ENCODE assay signal across 24 cellular contexts in genomic region chr4:98081961-98082360, GRCh38.
"Had no signal": no experiment of that assay in that cellular context is flagged by ENCODE, and none has a peak within 500 bp of the region (broad histone marks: within the 10 kb centered on the region; RNA-seq: fewer than 3 reads in every experiment).

No MANE protein-coding gene starts in this region.

- H3K27ac Mint-ChIP-seq: naive thymus-derived CD8-positive, alpha-beta T cell; natural killer cell treated with Interleukin-12 subunit alpha and Interleukin-12 subunit beta and Interleukin-15 and Interleukin-18, amount 100 ng/mL, for 72 hours; nephron progenitor cell; progenitor cell of endocrine pancreas; stimulated activated effector memory CD8-positive, alpha-beta T cell treated with anti-CD3 and anti-CD28 coated beads, Interleukin-12 subunit alpha, Interleukin-12 subunit beta, amount 100 ng/mL, for 72 hours; stimulated activated naive B cell treated with anti-CD40 and anti-IgM and Interleukin-4, amounts not matched to agents 10 μg/mL and 1 μg/mL and 100 μg/mL, for 72 hours; stimulated activated naive CD8-positive, alpha-beta T cell treated with anti-CD3 and anti-CD28 coated beads, Interleukin-15, Interleukin-2, amounts not matched to agents 100 ng/mL and 50 ng/mL, for 24 hours had no signal

- H3K36me3 Mint-ChIP-seq: naive thymus-derived CD8-positive, alpha-beta T cell; natural killer cell treated with Interleukin-12 subunit alpha and Interleukin-12 subunit beta and Interleukin-15 and Interleukin-18, amount 100 ng/mL, for 72 hours; stimulated activated effector memory CD8-positive, alpha-beta T cell treated with anti-CD3 and anti-CD28 coated beads, Interleukin-12 subunit alpha, Interleukin-12 subunit beta, amount 100 ng/mL, for 72 hours; stimulated activated naive B cell treated with anti-CD40 and anti-IgM and Interleukin-4, amounts not matched to agents 10 μg/mL and 1 μg/mL and 100 μg/mL, for 72 hours had no signal

- DNase-seq: naive thymus-derived CD8-positive, alpha-beta T cell; nephron progenitor cell; nucleus accumbens; ovary; posterior cingulate gyrus; psoas muscle; right cardiac atrium; right lobe of liver; small intestine; stimulated activated CD4-positive, alpha-beta T cell treated with anti-CD3 and anti-CD28 coated beads, Interleukin-15, amount 100 ng/mL, for 24 hours; stimulated activated CD4-positive, alpha-beta T cell treated with anti-CD3 and anti-CD28 coated beads, Interleukin-2, amount 100 ng/mL, for 24 hours; stimulated activated CD4-positive, alpha-beta T cell treated with anti-CD3 and anti-CD28 coated beads, Interleukin-2, amount 100 ng/mL, for 48 hours; stimulated activated CD4-positive, alpha-beta T cell treated with anti-CD3 and anti-CD28 coated beads, Interleukin-4, amount 100 ng/mL, for 24 hours; stimulated activated naive B cell treated with anti-CD40 and anti-IgM and Interleukin-4, amounts not matched to agents 10 μg/mL and 1 μg/mL and 100 μg/mL, for 72 hours; stimulated activated naive CD4-positive, alpha-beta T cell treated with Interleukin-2 at 50 U/mL for 16 hours; stomach; thyroid gland; trophoblast cell; upper lobe of left lung had no signal

- H3K4me1 Mint-ChIP-seq: naive thymus-derived CD8-positive, alpha-beta T cell; nephron progenitor cell; neural crest cell; stimulated activated effector memory CD8-positive, alpha-beta T cell treated with anti-CD3 and anti-CD28 coated beads, Interleukin-12 subunit alpha, Interleukin-12 subunit beta, amount 100 ng/mL, for 72 hours; stimulated activated naive B cell treated with anti-CD40 and anti-IgM and Interleukin-4, amounts not matched to agents 10 μg/mL and 1 μg/mL and 100 μg/mL, for 72 hours had no signal

- H3K9me3 Mint-ChIP-seq: nephron progenitor cell; stimulated activated effector memory CD8-positive, alpha-beta T cell treated with anti-CD3 and anti-CD28 coated beads, Interleukin-12 subunit alpha, Interleukin-12 subunit beta, amount 100 ng/mL, for 72 hours; stimulated activated naive CD8-positive, alpha-beta T cell treated with anti-CD3 and anti-CD28 coated beads, Interleukin-15, Interleukin-2, amounts not matched to agents 100 ng/mL and 50 ng/mL, for 24 hours had no signal

- ATAC-seq: naive thymus-derived CD8-positive, alpha-beta T cell; natural killer cell treated with Interleukin-12 subunit alpha and Interleukin-12 subunit beta and Interleukin-15 and Interleukin-18, amount 100 ng/mL, for 72 hours; psoas muscle; right cardiac atrium; right lobe of liver; stimulated activated effector memory CD8-positive, alpha-beta T cell treated with anti-CD3 and anti-CD28 coated beads, Interleukin-12 subunit alpha, Interleukin-12 subunit beta, amount 100 ng/mL, for 72 hours; stimulated activated naive B cell treated with anti-CD40 and anti-IgM and Interleukin-4, amounts not matched to agents 10 μg/mL and 1 μg/mL and 100 μg/mL, for 72 hours had no signal

- H3K27me3 Mint-ChIP-seq: naive thymus-derived CD8-positive, alpha-beta T cell; progenitor cell of endocrine pancreas; stimulated activated naive B cell treated with anti-CD40 and anti-IgM and Interleukin-4, amounts not matched to agents 10 μg/mL and 1 μg/mL and 100 μg/mL, for 72 hours; stimulated activated naive CD8-positive, alpha-beta T cell treated with anti-CD3 and anti-CD28 coated beads, Interleukin-15, Interleukin-2, amounts not matched to agents 100 ng/mL and 50 ng/mL, for 24 hours had no signal

- H3K4me3 Mint-ChIP-seq: naive thymus-derived CD8-positive, alpha-beta T cell; natural killer cell treated with Interleukin-12 subunit alpha and Interleukin-12 subunit beta and Interleukin-15 and Interleukin-18, amount 100 ng/mL, for 72 hours; nephron progenitor cell; neural crest cell; stimulated activated effector memory CD8-positive, alpha-beta T cell treated with anti-CD3 and anti-CD28 coated beads, Interleukin-12 subunit alpha, Interleukin-12 subunit beta, amount 100 ng/mL, for 72 hours; stimulated activated naive B cell treated with anti-CD40 and anti-IgM and Interleukin-4, amounts not matched to agents 10 μg/mL and 1 μg/mL and 100 μg/mL, for 72 hours; stimulated activated naive CD8-positive, alpha-beta T cell treated with anti-CD3 and anti-CD28 coated beads, Interleukin-15, Interleukin-2, amounts not matched to agents 100 ng/mL and 50 ng/mL, for 24 hours had no signal
